16 cellular contexts compared by ENCODE assay signal in genomic region chr5:89728750-89729149, GRCh38.
DNase-seq lines count a peak whose midpoint lies in the region; FAIRE-seq and TF ChIP-seq lines count a peak whose summit lies in the region.
"Had no signal": no experiment of that assay in that cellular context is flagged by ENCODE, and none has a peak within 500 bp of the region (broad histone marks: within the 10 kb centered on the region; RNA-seq: fewer than 3 reads in every experiment).

No MANE protein-coding gene starts in this region.

- H3K9ac ChIP-seq in GM23248 (no peak overlapping the region), skeletal muscle satellite cell (ENCODE audit: low read depth, low read length) (no peak overlapping the region)

- H2AFZ ChIP-seq in GM23248 = no peak overlapping the region

- in situ Hi-C loops in GM23248 (cut with MboI) = no loop called here

- no peak for FAIRE-seq in H54 (lab: Jason Lieb, UNC)
- FAIRE-seq: colon had no signal

- WGBS in GM23248 (ENCODE audit: low coverage in 1 of 2, low lambda C conversion rate in 2 of 2, missing lambda C conversion rate in 2 of 2), 2 experiments = 13 to 14% methylated on average over 5 of the region's 5 CpGs

- DNase-seq in GM23248 (peak; percentile 66), brain pericyte (ENCODE audit: low read depth, low spot score) (peak; percentile 17), inferior parietal cortex (ENCODE audit: extremely low spot score) (peak; percentile 60), H54 (ENCODE audit: insufficient read length, low spot score) (no peak), HuH-7 (ENCODE audit: low spot score) (no peak), amniotic stem cell (lab: John Stamatoyannopoulos, UW) (no peak)
- DNase-seq in activated CD8-positive, alpha-beta memory T cell treated with anti-CD3 and anti-CD28 coated beads, Interleukin-2, amount 50 U/mL, for 4 hours = no peak
- DNase-seq: activated CD8-positive, alpha-beta T cell treated with anti-CD3 and anti-CD28 coated beads for 36 hours; CD8-positive, alpha-beta T cell; NCI-H1092; NCI-H526 treated with DMSO at 0.1 percent for 48 hours; stimulated activated CD4-positive, alpha-beta T cell treated with anti-CD3 and anti-CD28 coated beads, Interleukin-4, amount 100 ng/mL, for 1 hour; stimulated activated naive CD4-positive, alpha-beta T cell treated with Interleukin-2 at 50 U/mL for 16 hours; T1000 had no signal

- H3K4me3 ChIP-seq in GM23248 = no peak overlapping the region
- H3K4me3 ChIP-seq in skeletal muscle satellite cell (ENCODE audit: low read length) = no peak overlapping the region

- TF ChIP-seq POLR2A in H54 (IDR thresholded peaks at IDR 0.05; ENCODE audit: low read depth, low read length) = no peak

- H3K4me1 ChIP-seq in GM23248 (ENCODE audit: insufficient read depth) (peaks cover 17% of the 10 kb centered on the region), skeletal muscle satellite cell (ENCODE audit: control insufficient read depth, insufficient read depth, low read length) (peaks cover 10% of the 10 kb centered on the region)

- H3K27me3 ChIP-seq in GM23248 (replicated peaks; ENCODE audit: insufficient read depth) (no peaks in the 10 kb centered on the region), skeletal muscle satellite cell (ENCODE audit: control insufficient read depth, insufficient read depth, low read length) (no peaks in the 10 kb centered on the region)

- no peaks in the 10 kb centered on the region for H4K20me1 ChIP-seq in GM23248 (ENCODE audit: insufficient read depth)

- no peaks in the 10 kb centered on the region for H3F3A ChIP-seq in GM23248 (ENCODE audit: insufficient read depth)

- H3K4me2 ChIP-seq in GM23248 (ENCODE audit: unreplicated experiment) = peak overlapping the region; percentile 24
- peak overlapping the region; percentile 20 for H3K4me2 ChIP-seq in skeletal muscle satellite cell (ENCODE audit: low read length)

- no peaks in the 10 kb centered on the region for H3K9me3 ChIP-seq in GM23248 (ENCODE audit: low read depth)
- no peaks in the 10 kb centered on the region for H3K9me3 ChIP-seq in skeletal muscle satellite cell (replicated peaks; ENCODE audit: low read length)

- no peaks in the 10 kb centered on the region for H3K9me2 ChIP-seq in GM23248 (ENCODE audit: insufficient read depth)

- H3K36me3 ChIP-seq in GM23248 (ENCODE audit: low read depth) (no peaks in the 10 kb centered on the region), skeletal muscle satellite cell (ENCODE audit: insufficient read depth, low read length) (no peaks in the 10 kb centered on the region)

- H3K79me2 ChIP-seq in GM23248 (ENCODE audit: insufficient read depth) = no peaks in the 10 kb centered on the region

- no peak overlapping the region for H3K27ac ChIP-seq in GM23248

Comparison
In these comparisons a context has a peak if more than half of its experiments do, and no peak if none do; other contexts are left out.
1. DNase-seq: peak in GM23248 (single experiment), brain pericyte (single experiment) and inferior parietal cortex (single experiment); none in H54 (single experiment), HuH-7 (single experiment), amniotic stem cell (single experiment) and activated CD8-positive, alpha-beta memory T cell treated with anti-CD3 and anti-CD28 coated beads, Interleukin-2, amount 50 U/mL, for 4 hours (single experiment).